8 cellular contexts compared by ENCODE assay signal in the genomic region with DNA sequence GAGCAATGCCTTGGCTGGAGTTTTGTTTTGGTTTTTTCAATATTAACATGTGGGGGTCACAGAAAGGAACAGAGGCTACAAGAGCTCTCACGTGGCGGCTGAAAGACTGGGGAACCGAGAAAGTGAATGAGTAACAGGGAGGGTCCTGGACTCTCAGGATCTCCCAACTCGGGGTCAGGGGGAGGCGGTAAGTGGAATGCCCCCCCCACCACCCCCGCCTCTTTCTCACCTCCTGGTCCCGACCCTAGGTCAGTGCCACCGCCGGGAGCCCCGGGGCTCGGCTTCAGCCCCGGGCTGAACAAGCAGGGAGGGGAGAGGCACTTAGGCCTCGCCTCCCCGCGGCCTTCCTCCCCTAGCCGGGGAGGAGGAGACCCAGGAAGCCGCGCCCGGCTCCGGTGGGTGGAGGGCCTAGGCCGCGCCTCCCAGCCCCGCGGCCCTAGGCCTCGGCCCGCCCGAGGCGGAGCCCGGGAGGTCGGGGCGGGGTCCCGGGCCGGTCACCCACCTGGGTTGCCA. TPM values are rescaled to one million over a fixed set of nuclear protein-coding genes. Genes with fewer than 3 reads are reported as not detected.
DNase-seq lines count a peak whose midpoint lies in the region; ATAC-seq and TF ChIP-seq lines count a peak whose summit lies in the region.
"Not testable (repeated sequence)": the region's sequence is repeated elsewhere in the genome, so short reads cannot be mapped to it uniquely, and the experiment has no call there.

No MANE protein-coding gene starts in this region.

- POLR2A ChIA-PET in OCI-LY7 (lab: Charles Lee), result interaction anchor here (1.2 kb wide), 1 partner anchor 20 kb away, joined by 3 read pairs; the partner anchor contains the start of gene CD2BP2

- CTCF ChIA-PET in OCI-LY7 (lab: Charles Lee; ENCODE audit: unreplicated experiment), result not testable (repeated sequence)

- H3K4me1 ChIP-seq in OCI-LY7 (ENCODE audit: insufficient read depth, low read length, poor library complexity, severe bottlenecking), result peaks cover 21% of the 10 kb centered on the region
- not testable (repeated sequence) for H3K4me1 ChIP-seq in mucosa of descending colon (ENCODE audit: low read depth)

- peak overlapping the region; percentile 69 for H3K4me2 ChIP-seq in OCI-LY7 (ENCODE audit: low read length)

- not testable (repeated sequence) for H4K20me1 ChIP-seq in OCI-LY7 (ENCODE audit: insufficient read depth, low read length)

- peaks cover 57% of the 10 kb centered on the region for H3K79me2 ChIP-seq in OCI-LY7 (ENCODE audit: insufficient read depth, low read depth, low read length)

- DNase-seq in Caki2 (ENCODE audit: low read depth), result peak; percentile 91
- DNase-seq in HT-29 (ENCODE audit: low spot score), result peak; percentile 80
- DNase-seq in OCI-LY7 (ENCODE audit: low spot score), result peak; percentile 86
- DNase-seq in activated CD8-positive, alpha-beta memory T cell treated with anti-CD3 and anti-CD28 coated beads, Interleukin-2, amount 50 U/mL, for 48 hours, result peak; percentile 87
- peak; percentile 86 for DNase-seq in epithelial cell of esophagus (ENCODE audit: low read depth)
- DNase-seq in mucosa of descending colon, result peak; percentile 88 to 95 (median 93)
- DNase-seq in stimulated activated CD8-positive, alpha-beta memory T cell treated with anti-CD3 and anti-CD28 coated beads, Interleukin-15, amount 100 ng/mL, for 24 hours (ENCODE audit: low read depth), result peak; percentile 53

- not testable (repeated sequence) for BruUV-seq in OCI-LY7 (replicated peaks; lab: Mats Ljungman, UMichigan)

- intact Hi-C loops in OCI-LY7 (cut with micrococcal nuclease; ENCODE audit: unreplicated experiment), result loop anchor here (2.0 kb wide), 1 partner anchor 36 kb away; the partner anchor contains the start of gene TBC1D10B
- intact Hi-C loops in mucosa of descending colon (cut with DNase I, micrococcal nuclease), result not testable (repeated sequence)

- ATAC-seq in GM21447 (IDR thresholded peaks at IDR 0.05; ENCODE audit: unreplicated experiment), result peak; percentile 78
- ATAC-seq in mucosa of descending colon, result peak; percentile 96

- H3K27ac ChIP-seq in OCI-LY7 (ENCODE audit: low read depth, low read length, poor library complexity, severe bottlenecking), result peak overlapping the region; percentile 78

- TF ChIP-seq CTCF in OCI-LY7 (conservative IDR thresholded peaks at IDR 0.05; ENCODE audit: low read length); epithelial cell of esophagus (IDR thresholded peaks at IDR 0.05; ENCODE audit: insufficient read depth, low read depth, low read length, missing control alignments); mucosa of descending colon (IDR thresholded peaks at IDR 0.05): not testable (repeated sequence)

- H3K9me2 ChIP-seq in OCI-LY7 (ENCODE audit: insufficient read depth, low read length), result not testable (repeated sequence)

- peaks cover 40% of the 10 kb centered on the region for H3K36me3 ChIP-seq in OCI-LY7 (ENCODE audit: insufficient read depth, low read length)
- not testable (repeated sequence) for H3K36me3 ChIP-seq in mucosa of descending colon (ENCODE audit: low read depth)

- peak overlapping the region; percentile 76 for H3K4me3 ChIP-seq in OCI-LY7 (ENCODE audit: low read depth, low read length, poor library complexity, severe bottlenecking)
- peak overlapping the region; percentile 52 for H3K4me3 ChIP-seq in epithelial cell of esophagus (ENCODE audit: low read length)
- H3K4me3 ChIP-seq in mucosa of descending colon, result peak overlapping the region; percentile 46

- not testable (repeated sequence) for H2AFZ ChIP-seq in OCI-LY7 (ENCODE audit: low read length)

- H3K9me3 ChIP-seq in OCI-LY7 (ENCODE audit: low read length); mucosa of descending colon: not testable (repeated sequence)

- in situ Hi-C loops in Caki2 (cut with HindIII; ENCODE audit: low pct_unique_long_range_greater_than_20kb, low sequenced_read_pairs), result not testable (repeated sequence)

RNA-seq across cellular contexts. Expression of gene CD2BP2, which starts 20.6 kb away (rescaled TPM):
- 123 and 162 TPM in 2 replicates for total RNA-seq in Caki2 (2014; rRNA removed; shearing (Covaris generic); ENCODE audit: low replicate concordance)
- 42.8 and 49.4 TPM in 2 replicates for total RNA-seq in HT-29 (2014; rRNA removed; shearing (Covaris generic))
- total RNA-seq in OCI-LY7 (2014; rRNA removed; shearing (Covaris generic)), result 69.2 and 94.7 TPM in 2 replicates
- 87.8 and 111 TPM in 2 replicates for total RNA-seq in OCI-LY7 (2022)
- 10 to 100 TPM; 53.4 to 57.9 (median 53.5) TPM for total RNA-seq in mucosa of descending colon

RNA-seq across cellular contexts. Expression of gene TBC1D10B, which starts 35.8 kb away (rescaled TPM):
- total RNA-seq in Caki2 (2014; rRNA removed; shearing (Covaris generic); ENCODE audit: low replicate concordance), result 39.6 and 56.6 TPM in 2 replicates
- 63.3 and 66.5 TPM in 2 replicates for total RNA-seq in HT-29 (2014; rRNA removed; shearing (Covaris generic))
- 38.6 and 44.9 TPM in 2 replicates for total RNA-seq in OCI-LY7 (2014; rRNA removed; shearing (Covaris generic))
- total RNA-seq in OCI-LY7 (2022) (74.8 and 78.6 TPM in 2 replicates), mucosa of descending colon (10 to 100 TPM; 46.4 to 48.8 (median 47.5) TPM)

RNA-seq across cellular contexts. Expression of gene MYL11, which starts 40.1 kb away (rescaled TPM):
- not detected in 2 replicates for total RNA-seq in Caki2 (2014; rRNA removed; shearing (Covaris generic); ENCODE audit: low replicate concordance)
- 1.0 TPM in 1 of 2 replicates, not detected in the other for total RNA-seq in HT-29 (2014; rRNA removed; shearing (Covaris generic))
- total RNA-seq in OCI-LY7 (2014; rRNA removed; shearing (Covaris generic)), result 3.2 and 3.3 TPM in 2 replicates
- total RNA-seq in OCI-LY7 (2022) (1.7 and 3.9 TPM in 2 replicates), mucosa of descending colon (1 to 10 TPM in 2 of 3 donors, not detected in 1; 1.1 to 1.6 TPM)

RNA-seq across cellular contexts. Expression of gene SEPTIN1, which starts 47.8 kb away (rescaled TPM):
- total RNA-seq in Caki2 (2014; rRNA removed; shearing (Covaris generic); ENCODE audit: low replicate concordance), result not detected in 2 replicates
- total RNA-seq in HT-29 (2014; rRNA removed; shearing (Covaris generic)), result 0.16 TPM in 1 of 2 replicates, not detected in the other
- 126 and 133 TPM in 2 replicates for total RNA-seq in OCI-LY7 (2014; rRNA removed; shearing (Covaris generic))
- total RNA-seq in OCI-LY7 (2022) (171 and 181 TPM in 2 replicates), mucosa of descending colon (1 to 10 TPM; 5.6 to 6.1 (median 6.0) TPM)

Comparison
In these comparisons a context has a peak if more than half of its experiments do, and no peak if none do; other contexts are left out.
1. Peak in every context shown above with its lines: DNase-seq, ATAC-seq, H3K4me3 ChIP-seq and H3K27ac ChIP-seq.